Comparison of ENCODE assay signal across 11 cellular contexts in the genomic region with DNA sequence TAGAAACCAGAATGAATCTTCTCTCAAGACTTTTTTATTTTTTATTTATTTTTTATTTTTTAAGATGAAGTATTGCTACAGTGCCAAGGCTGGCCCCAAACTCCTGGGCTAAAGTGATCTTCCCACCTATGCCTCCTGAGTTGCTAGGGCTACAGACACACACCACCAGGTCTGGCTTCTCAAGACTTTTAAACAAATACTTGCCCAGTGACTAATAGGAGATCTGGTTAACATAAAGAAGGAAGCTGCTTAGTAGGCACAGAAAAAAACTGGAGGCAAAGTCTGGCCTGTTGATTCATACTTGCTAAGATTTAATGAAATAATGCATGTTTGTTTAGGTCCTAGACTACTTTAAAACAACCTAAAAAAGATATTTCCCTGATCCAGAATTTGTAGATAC. TPM values are rescaled to one million over a fixed set of nuclear protein-coding genes. Genes with fewer than 3 reads are reported as not detected.
DNase-seq lines count a peak whose midpoint lies in the region; ATAC-seq, FAIRE-seq and TF ChIP-seq lines count a peak whose summit lies in the region.
"Had no signal": no experiment of that assay in that cellular context is flagged by ENCODE, and none has a peak within 500 bp of the region (broad histone marks: within the 10 kb centered on the region; RNA-seq: fewer than 3 reads in every experiment).

No MANE protein-coding gene starts in this region.

- no peaks in the 10 kb centered on the region for H4K20me1 ChIP-seq in astrocyte (ENCODE audit: insufficient read depth, low read length)
- H4K20me1 ChIP-seq in keratinocyte (ENCODE audit: control insufficient read depth, extremely low read depth, insufficient read depth, low read length) = no peaks in the 10 kb centered on the region

- H3K27ac Mint-ChIP-seq in astrocyte (ENCODE audit: unreplicated experiment) = peak overlapping the region; percentile 71
- no peak overlapping the region for H3K27ac Mint-ChIP-seq in activated naive CD4-positive, alpha-beta T cell treated with anti-CD3 and anti-CD28 coated beads for 36 hours

- H3K36me3 Mint-ChIP-seq in astrocyte (ENCODE audit: low read depth, unreplicated experiment) = no peaks in the 10 kb centered on the region
- H3K36me3 Mint-ChIP-seq in activated naive CD4-positive, alpha-beta T cell treated with anti-CD3 and anti-CD28 coated beads for 36 hours (ENCODE audit: low read depth) = peaks cover 3% of the 10 kb centered on the region

- intact Hi-C loops in activated naive CD4-positive, alpha-beta T cell treated with anti-CD3 and anti-CD28 coated beads for 36 hours (cut with micrococcal nuclease) = no loop called here

- peak; percentile 69 for FAIRE-seq in astrocyte (lab: Jason Lieb, UNC)
- FAIRE-seq in keratinocyte (lab: Jason Lieb, UNC) = peak; percentile 87

- H3K4me1 Mint-ChIP-seq in astrocyte (ENCODE audit: low read depth, unreplicated experiment) = peaks cover 27% of the 10 kb centered on the region
- H3K4me1 Mint-ChIP-seq in activated naive CD4-positive, alpha-beta T cell treated with anti-CD3 and anti-CD28 coated beads for 36 hours (ENCODE audit: low read depth) = no peaks in the 10 kb centered on the region

- ATAC-seq in HG02870 (IDR thresholded peaks at IDR 0.05; ENCODE audit: unreplicated experiment) (peak; percentile 50), HG02798 (IDR thresholded peaks at IDR 0.05; ENCODE audit: poor library complexity, unreplicated experiment) (no peak), HG03280 (IDR thresholded peaks at IDR 0.05; ENCODE audit: unreplicated experiment) (no peak)

- TF ChIP-seq CTCF in AG04449 (IDR thresholded peaks at IDR 0.05; ENCODE audit: insufficient read depth, low read length, missing control alignments) (no peak), astrocyte (IDR thresholded peaks at IDR 0.05; ENCODE audit: insufficient read depth, low read depth, low read length) (no peak), keratinocyte (optimal IDR thresholded peaks at IDR 0.05 in 1 of 3, IDR thresholded peaks at IDR 0.05 in 1 of 3, conservative IDR thresholded peaks at IDR 0.05 in 1 of 3; ENCODE audit: extremely low read depth in 1 of 3, insufficient read depth in 2 of 3, low read length in 3 of 3) (no peak), GM13977 (IDR thresholded peaks at IDR 0.05; ENCODE audit: extremely low read depth, insufficient read depth, missing control alignments) (no peak)

- no peaks in the 10 kb centered on the region for H3K9me3 ChIP-seq in astrocyte (ENCODE audit: insufficient read depth, low read depth, low read length)
- no peaks in the 10 kb centered on the region for H3K9me3 ChIP-seq in keratinocyte (ENCODE audit: control insufficient read depth, low read depth, low read length)

- no peaks in the 10 kb centered on the region for H3K27me3 ChIP-seq in astrocyte (ENCODE audit: insufficient read depth, low read length)
- no peaks in the 10 kb centered on the region for H3K27me3 ChIP-seq in keratinocyte (ENCODE audit: control insufficient read depth, extremely low read depth, insufficient read depth, low read length)

- H3K9me3 Mint-ChIP-seq in astrocyte (ENCODE audit: unreplicated experiment) = no peaks in the 10 kb centered on the region
- H3K9me3 Mint-ChIP-seq in activated naive CD4-positive, alpha-beta T cell treated with anti-CD3 and anti-CD28 coated beads for 36 hours = no peaks in the 10 kb centered on the region

- peak; percentile 77 for DNase-seq in AG04449 (ENCODE audit: low read depth, low spot score)
- peak; percentile 89 for DNase-seq in astrocyte (ENCODE audit: low read depth)
- peak; percentile 48 for DNase-seq in keratinocyte (ENCODE audit: low read depth, low spot score)
- DNase-seq in GM13977 (ENCODE audit: low spot score) = no peak
- DNase-seq in activated naive CD4-positive, alpha-beta T cell treated with anti-CD3 and anti-CD28 coated beads for 36 hours = no peak
- DNase-seq: OCI-M1; stimulated activated CD4-positive, alpha-beta T cell treated with anti-CD3 and anti-CD28 coated beads, Interleukin-2, amount 100 ng/mL, for 48 hours had no signal

- no peaks in the 10 kb centered on the region for H3K9me1 ChIP-seq in keratinocyte (ENCODE audit: control insufficient read depth, extremely low read depth, insufficient read depth, low read length)

- POLR2A ChIA-PET in AG04449 (lab: Yijun Ruan, JAX) = no interaction called here

- H3K79me2 ChIP-seq in astrocyte (ENCODE audit: insufficient read depth, low read length) (no peaks in the 10 kb centered on the region), keratinocyte (ENCODE audit: control insufficient read depth, insufficient read depth, low read length) (no peaks in the 10 kb centered on the region)

- CTCF ChIA-PET in AG04449 (lab: Yijun Ruan, JAX) = no interaction called here
- CTCF ChIA-PET in activated naive CD4-positive, alpha-beta T cell treated with anti-CD3 and anti-CD28 coated beads for 36 hours (lab: Charles Lee) = no interaction called here

- in situ Hi-C loops in GM13977 (cut with MboI; ENCODE audit: low pct_unique_long_range_greater_than_20kb, low sequenced_read_pairs, unreplicated experiment) = no loop called here

- H3K9ac ChIP-seq in astrocyte (ENCODE audit: low read length) = no peak overlapping the region
- no peak overlapping the region for H3K9ac ChIP-seq in keratinocyte (ENCODE audit: control insufficient read depth, extremely low read depth, insufficient read depth, low read length)

- H2AFZ ChIP-seq in astrocyte (ENCODE audit: low read depth, low read length) (no peak overlapping the region), keratinocyte (ENCODE audit: control insufficient read depth, low read length) (no peak overlapping the region)

- H3K4me3 Mint-ChIP-seq in astrocyte (ENCODE audit: unreplicated experiment) = no peak overlapping the region
- H3K4me3 Mint-ChIP-seq in activated naive CD4-positive, alpha-beta T cell treated with anti-CD3 and anti-CD28 coated beads for 36 hours = no peak overlapping the region

- H3K27ac ChIP-seq in astrocyte (ENCODE audit: low read depth, low read length) = peak overlapping the region; percentile 62
- peak overlapping the region; percentile 12 for H3K27ac ChIP-seq in keratinocyte (ENCODE audit: control insufficient read depth, insufficient read depth, low read length)
- H3K27ac ChIP-seq: coronary artery had no signal

- dilution Hi-C loops in keratinocyte (cut with MboI; ENCODE audit: extremely low pct_ligation_motif_present, low sequenced_read_pairs) = no loop called here

- no peak overlapping the region for H3K4me3 ChIP-seq in AG04449 (ENCODE audit: low read depth, low read length)
- no peak overlapping the region for H3K4me3 ChIP-seq in astrocyte (ENCODE audit: insufficient read depth, low read depth, low read length)
- no peak overlapping the region for H3K4me3 ChIP-seq in keratinocyte (ENCODE audit: control insufficient read depth in 2 of 3, extremely low read depth in 1 of 3, insufficient read depth in 2 of 3, low read depth in 1 of 3, low read length in 3 of 3)
- H3K4me3 ChIP-seq: coronary artery had no signal

- H3K36me3 ChIP-seq in astrocyte (ENCODE audit: insufficient read depth, low read length) (no peaks in the 10 kb centered on the region), keratinocyte (ENCODE audit: control insufficient read depth in 2 of 2, extremely low read depth in 1 of 2, insufficient read depth in 2 of 2, low read length in 2 of 2) (peaks cover 0 to 3% of the 10 kb centered on the region in 2 experiments)

- peaks cover 10% of the 10 kb centered on the region for H3K4me1 ChIP-seq in astrocyte (ENCODE audit: insufficient read depth, low read length)
- peaks cover 10% of the 10 kb centered on the region for H3K4me1 ChIP-seq in keratinocyte (ENCODE audit: control insufficient read depth, extremely low read depth, insufficient read depth, low read length)

- H3K4me2 ChIP-seq in astrocyte (ENCODE audit: low read length) = peak overlapping the region; percentile 30
- H3K4me2 ChIP-seq in keratinocyte (ENCODE audit: control insufficient read depth, extremely low read depth, insufficient read depth, low read depth, low read length) = no peak overlapping the region

- no peaks in the 10 kb centered on the region for H3K27me3 Mint-ChIP-seq in astrocyte (ENCODE audit: low read depth, unreplicated experiment)
- H3K27me3 Mint-ChIP-seq in activated naive CD4-positive, alpha-beta T cell treated with anti-CD3 and anti-CD28 coated beads for 36 hours (ENCODE audit: low read depth) = no peaks in the 10 kb centered on the region

RNA-seq across cellular contexts. Expression of a gene that starts 43.8 kb away (rescaled TPM):
- 28.0 and 30.0 TPM in 2 replicates for total RNA-seq in astrocyte
- 18.9 to 43.3 TPM (median 39.9 TPM) in 3 replicates for polyA plus RNA-seq in keratinocyte
- polyA plus RNA-seq in keratinocyte (2011; ENCODE audit: low read depth) = 7.0 TPM
- 8.4 and 22.5 TPM in 2 replicates for polyA plus RNA-seq in keratinocyte (2011; cell fraction: cytosol; rRNA removed)
- 44.9 and 57.3 TPM in 2 replicates for polyA plus RNA-seq in keratinocyte (2011; cell fraction: nucleus; rRNA removed)
- 5.7 and 18.8 TPM in 2 replicates for polyA plus RNA-seq in keratinocyte (2012; ENCODE audit: low replicate concordance)
- polyA minus RNA-seq in keratinocyte = 7.1 to 55.4 TPM (median 37.8 TPM) in 3 replicates
- 21.1 TPM for polyA minus RNA-seq in keratinocyte (2011; cell fraction: cytosol; rRNA and poly(A)+ RNA removed)
- polyA minus RNA-seq in keratinocyte (2011; cell fraction: nucleus; rRNA and poly(A)+ RNA removed) = 65.4 and 113 TPM in 2 replicates
- 10 to 100 TPM in 1 of 2 experiments, 1 to 10 TPM in 1; 9.2 to 10.1 TPM for total RNA-seq in activated naive CD4-positive, alpha-beta T cell treated with anti-CD3 and anti-CD28 coated beads for 36 hours

Comparison
In these comparisons a context has a peak if more than half of its experiments do, and no peak if none do; other contexts are left out.
1. DNase-seq: peak in AG04449 (single experiment), astrocyte (single experiment) and keratinocyte (single experiment); none in GM13977 (single experiment) and activated naive CD4-positive, alpha-beta T cell treated with anti-CD3 and anti-CD28 coated beads for 36 hours (single experiment).